1 cellular context compared by ENCODE assay signal in genomic region chr13:75417006-75417384, GRCh38.
TF ChIP-seq lines count a peak whose summit lies in the region.

No MANE protein-coding gene starts in this region.

TF ChIP-seq in GM12878, 131 proteins besides CTCF, POLR2A, EP300 and RAD21 (continued from another document):
- TF ChIP-seq REST (IDR thresholded peaks at IDR 0.05; ENCODE audit: low read depth, low read length) = no peak
- TF ChIP-seq PKNOX1 (IDR thresholded peaks at IDR 0.05) = no peak
- TF ChIP-seq CHD1 (IDR thresholded peaks at IDR 0.05; ENCODE audit: low read depth, low read length) = no peak
- TF ChIP-seq RELB (IDR thresholded peaks at IDR 0.05; ENCODE audit: low read depth) = no peak
- TF ChIP-seq PAX5 (IDR thresholded peaks at IDR 0.05; ENCODE audit: borderline replicate concordance, low read depth, low read length) = no peak
- TF ChIP-seq SREBF2 (IDR thresholded peaks at IDR 0.05; ENCODE audit: low read length) = no peak
